8 cellular contexts compared by ENCODE assay signal in genomic region chr10:110007171-110007700, GRCh38. TPM values are rescaled to one million over a fixed set of nuclear protein-coding genes. Genes with fewer than 3 reads are reported as not detected.
DNase-seq lines count a peak whose midpoint lies in the region; ATAC-seq lines count a peak whose summit lies in the region.

No MANE protein-coding gene starts in this region.

- intact Hi-C loops in activated T-helper 1 cell treated with anti-CD3 and anti-CD28 coated beads, Interleukin-12 subunit alpha, Interleukin-12 subunit beta, Interleukin-2, Interleukin-4 antibody, amounts not matched to agents 30 ng/mL and 10 ng/mL and 1 ng/mL, durations not matched to agents 14 hours and 24 hours and 36 hours (cut with micrococcal nuclease) = loop anchor here (1.0 to 10.0 kb wide), 5 partner anchors 29 to 858 kb away; partner anchors contain the start of genes SMC3, SMNDC1 and XPNPEP1

- peak overlapping the region; percentile 67; the same call in 1 of the 2 replicates for H3K4me3 ChIP-seq in iPS DF 6.9 (ENCODE audit: low read length)

- no peaks in the 10 kb centered on the region for H3K27me3 ChIP-seq in iPS DF 6.9 (ENCODE audit: control insufficient read depth, insufficient read depth, low read length)

- peak; percentile 65 for DNase-seq in Daoy (ENCODE audit: low read depth)
- peak; percentile 61 for DNase-seq in HT-29 (ENCODE audit: low spot score)
- DNase-seq in activated T-helper 1 cell treated with anti-CD3 and anti-CD28 coated beads, Interleukin-12 subunit alpha, Interleukin-12 subunit beta, Interleukin-2, Interleukin-4 antibody, amounts not matched to agents 30 ng/mL and 10 ng/mL and 1 ng/mL, durations not matched to agents 14 hours and 24 hours and 36 hours (ENCODE audit: low spot score) = no peak
- DNase-seq in iPS DF 6.9 (ENCODE audit: low read depth, low spot score) = no peak
- peak; percentile 45 to 52 for DNase-seq in stimulated activated CD4-positive, alpha-beta T cell treated with anti-CD3 and anti-CD28 coated beads, Interleukin-15, amount 100 ng/mL, for 48 hours (ENCODE audit: low read depth in 2 of 2)
- no peak for DNase-seq in NCI-H1048 (lab: John Stamatoyannopoulos, UW)
- no peak for DNase-seq in kidney glomerular epithelial cell (lab: John Stamatoyannopoulos, UW)

- no peak overlapping the region for H3K4me3 Mint-ChIP-seq in activated T-helper 1 cell treated with anti-CD3 and anti-CD28 coated beads, Interleukin-12 subunit alpha, Interleukin-12 subunit beta, Interleukin-2, Interleukin-4 antibody, amounts not matched to agents 30 ng/mL and 10 ng/mL and 1 ng/mL, durations not matched to agents 14 hours and 24 hours and 36 hours

- no peaks in the 10 kb centered on the region for H3K9me3 Mint-ChIP-seq in activated T-helper 1 cell treated with anti-CD3 and anti-CD28 coated beads, Interleukin-12 subunit alpha, Interleukin-12 subunit beta, Interleukin-2, Interleukin-4 antibody, amounts not matched to agents 30 ng/mL and 10 ng/mL and 1 ng/mL, durations not matched to agents 14 hours and 24 hours and 36 hours

- peak overlapping the region; percentile 71 for H3K27ac Mint-ChIP-seq in activated T-helper 1 cell treated with anti-CD3 and anti-CD28 coated beads, Interleukin-12 subunit alpha, Interleukin-12 subunit beta, Interleukin-2, Interleukin-4 antibody, amounts not matched to agents 30 ng/mL and 10 ng/mL and 1 ng/mL, durations not matched to agents 14 hours and 24 hours and 36 hours

- H3K4me1 ChIP-seq in iPS DF 6.9 (ENCODE audit: control insufficient read depth, insufficient read depth, low read length) = peaks cover 1% of the 10 kb centered on the region

- H3K36me3 ChIP-seq in iPS DF 6.9 (ENCODE audit: control insufficient read depth, insufficient read depth, low read length) = no peaks in the 10 kb centered on the region

- peaks cover 2% of the 10 kb centered on the region for H3K27me3 Mint-ChIP-seq in activated T-helper 1 cell treated with anti-CD3 and anti-CD28 coated beads, Interleukin-12 subunit alpha, Interleukin-12 subunit beta, Interleukin-2, Interleukin-4 antibody, amounts not matched to agents 30 ng/mL and 10 ng/mL and 1 ng/mL, durations not matched to agents 14 hours and 24 hours and 36 hours (ENCODE audit: insufficient read depth)

- H3K9me3 ChIP-seq in iPS DF 6.9 (ENCODE audit: control insufficient read depth, insufficient read depth, low read length) = no peaks in the 10 kb centered on the region

- H3K27ac ChIP-seq in iPS DF 6.9 (ENCODE audit: low read length) = no peak overlapping the region

- no peaks in the 10 kb centered on the region for H3K36me3 Mint-ChIP-seq in activated T-helper 1 cell treated with anti-CD3 and anti-CD28 coated beads, Interleukin-12 subunit alpha, Interleukin-12 subunit beta, Interleukin-2, Interleukin-4 antibody, amounts not matched to agents 30 ng/mL and 10 ng/mL and 1 ng/mL, durations not matched to agents 14 hours and 24 hours and 36 hours (ENCODE audit: low read depth)

- no CpG with 5 or more reads among the region's 40 CpGs for WGBS in iPS DF 6.9 (ENCODE audit: insufficient coverage, insufficient read length)

- H3K4me1 Mint-ChIP-seq in activated T-helper 1 cell treated with anti-CD3 and anti-CD28 coated beads, Interleukin-12 subunit alpha, Interleukin-12 subunit beta, Interleukin-2, Interleukin-4 antibody, amounts not matched to agents 30 ng/mL and 10 ng/mL and 1 ng/mL, durations not matched to agents 14 hours and 24 hours and 36 hours (ENCODE audit: low read depth) = peaks cover 41% of the 10 kb centered on the region

- ATAC-seq in GM21390 (IDR thresholded peaks at IDR 0.05; ENCODE audit: unreplicated experiment) = peak; percentile 37

RNA-seq across cellular contexts. Expression of gene ADD3, which starts 0.5 kb away (rescaled TPM):
- total RNA-seq in Daoy (2014; rRNA removed; shearing (Covaris generic)) = 24.1 and 26.5 TPM in 2 replicates
- 63.0 and 73.6 TPM in 2 replicates for total RNA-seq in HT-29 (2014; rRNA removed; shearing (Covaris generic))
- 30.1 and 36.6 TPM in 2 replicates for total RNA-seq in activated T-helper 1 cell treated with anti-CD3 and anti-CD28 coated beads, Interleukin-12 subunit alpha, Interleukin-12 subunit beta, Interleukin-2, Interleukin-4 antibody, amounts not matched to agents 30 ng/mL and 10 ng/mL and 1 ng/mL, durations not matched to agents 14 hours and 24 hours and 36 hours

Comparison
In these comparisons a context has a peak if more than half of its experiments do, and no peak if none do; other contexts are left out.
1. DNase-seq: peak in Daoy (single experiment), HT-29 (single experiment) and stimulated activated CD4-positive, alpha-beta T cell treated with anti-CD3 and anti-CD28 coated beads, Interleukin-15, amount 100 ng/mL, for 48 hours (2 of 2); none in activated T-helper 1 cell treated with anti-CD3 and anti-CD28 coated beads, Interleukin-12 subunit alpha, Interleukin-12 subunit beta, Interleukin-2, Interleukin-4 antibody, amounts not matched to agents 30 ng/mL and 10 ng/mL and 1 ng/mL, durations not matched to agents 14 hours and 24 hours and 36 hours (single experiment), iPS DF 6.9 (single experiment), NCI-H1048 (single experiment) and kidney glomerular epithelial cell (single experiment).